1 cellular context compared by ENCODE assay signal in the genomic region with DNA sequence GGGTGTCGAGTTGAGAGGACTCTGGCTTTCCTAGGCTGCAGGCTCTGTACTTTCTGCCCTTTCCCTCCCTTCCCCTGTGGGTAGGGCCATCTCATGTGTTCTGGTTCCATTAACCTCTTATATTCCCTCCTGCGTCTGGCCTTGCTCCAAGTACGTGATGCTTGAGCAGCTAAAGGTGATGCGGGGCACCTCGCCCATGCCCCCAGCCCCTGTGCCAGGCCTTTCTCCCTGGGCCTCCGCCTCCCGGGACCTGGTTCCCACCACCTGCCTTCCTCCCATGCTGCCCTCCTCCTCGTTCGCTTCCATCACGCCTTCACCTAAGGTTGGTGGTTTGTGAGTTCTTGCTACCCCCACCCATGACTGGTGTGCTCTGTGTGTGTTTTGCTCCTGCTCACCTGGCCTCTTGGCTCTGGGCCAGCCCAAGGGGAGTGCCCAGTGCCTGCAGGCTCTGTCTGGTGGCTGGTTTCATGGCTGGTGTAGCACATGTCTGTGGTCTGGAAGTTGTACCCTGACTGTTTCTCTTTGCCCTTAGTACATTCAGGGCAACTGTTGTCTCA.
TF ChIP-seq lines count a peak whose summit lies in the region.

No MANE protein-coding gene starts in this region.

TF ChIP-seq in SK-N-SH treated with all-trans-retinoic acid at 6 μM for 48 hours, 23 proteins besides CTCF, POLR2A, EP300 and RAD21 (continued from another document):
- TF ChIP-seq, protein P1, sequence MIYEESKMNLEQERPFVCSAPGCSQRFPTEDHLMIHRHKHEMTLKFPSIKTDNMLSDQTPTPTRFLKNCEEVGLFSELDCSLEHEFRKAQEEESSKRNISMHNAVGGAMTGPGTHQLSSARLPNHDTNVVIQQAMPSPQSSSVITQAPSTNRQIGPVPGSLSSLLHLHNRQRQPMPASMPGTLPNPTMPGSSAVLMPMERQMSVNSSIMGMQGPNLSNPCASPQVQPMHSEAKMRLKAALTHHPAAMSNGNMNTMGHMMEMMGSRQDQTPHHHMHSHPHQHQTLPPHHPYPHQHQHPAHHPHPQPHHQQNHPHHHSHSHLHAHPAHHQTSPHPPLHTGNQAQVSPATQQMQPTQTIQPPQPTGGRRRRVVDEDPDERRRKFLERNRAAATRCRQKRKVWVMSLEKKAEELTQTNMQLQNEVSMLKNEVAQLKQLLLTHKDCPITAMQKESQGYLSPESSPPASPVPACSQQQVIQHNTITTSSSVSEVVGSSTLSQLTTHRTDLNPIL (CRISPR knock-in tag; IDR thresholded peaks at IDR 0.05; ENCODE audit: low read depth), result no peak
- TF ChIP-seq ZNF8 (CRISPR knock-in tag; IDR thresholded peaks at IDR 0.05), result no peak
- no peak for TF ChIP-seq ZNF565 (CRISPR knock-in tag; conservative IDR thresholded peaks at IDR 0.05; ENCODE audit: low read depth)
- no peak for TF ChIP-seq CSDC2 (CRISPR knock-in tag; IDR thresholded peaks at IDR 0.05)
- TF ChIP-seq ZNF70 (CRISPR knock-in tag; IDR thresholded peaks at IDR 0.05), result no peak
- TF ChIP-seq, protein P2, sequence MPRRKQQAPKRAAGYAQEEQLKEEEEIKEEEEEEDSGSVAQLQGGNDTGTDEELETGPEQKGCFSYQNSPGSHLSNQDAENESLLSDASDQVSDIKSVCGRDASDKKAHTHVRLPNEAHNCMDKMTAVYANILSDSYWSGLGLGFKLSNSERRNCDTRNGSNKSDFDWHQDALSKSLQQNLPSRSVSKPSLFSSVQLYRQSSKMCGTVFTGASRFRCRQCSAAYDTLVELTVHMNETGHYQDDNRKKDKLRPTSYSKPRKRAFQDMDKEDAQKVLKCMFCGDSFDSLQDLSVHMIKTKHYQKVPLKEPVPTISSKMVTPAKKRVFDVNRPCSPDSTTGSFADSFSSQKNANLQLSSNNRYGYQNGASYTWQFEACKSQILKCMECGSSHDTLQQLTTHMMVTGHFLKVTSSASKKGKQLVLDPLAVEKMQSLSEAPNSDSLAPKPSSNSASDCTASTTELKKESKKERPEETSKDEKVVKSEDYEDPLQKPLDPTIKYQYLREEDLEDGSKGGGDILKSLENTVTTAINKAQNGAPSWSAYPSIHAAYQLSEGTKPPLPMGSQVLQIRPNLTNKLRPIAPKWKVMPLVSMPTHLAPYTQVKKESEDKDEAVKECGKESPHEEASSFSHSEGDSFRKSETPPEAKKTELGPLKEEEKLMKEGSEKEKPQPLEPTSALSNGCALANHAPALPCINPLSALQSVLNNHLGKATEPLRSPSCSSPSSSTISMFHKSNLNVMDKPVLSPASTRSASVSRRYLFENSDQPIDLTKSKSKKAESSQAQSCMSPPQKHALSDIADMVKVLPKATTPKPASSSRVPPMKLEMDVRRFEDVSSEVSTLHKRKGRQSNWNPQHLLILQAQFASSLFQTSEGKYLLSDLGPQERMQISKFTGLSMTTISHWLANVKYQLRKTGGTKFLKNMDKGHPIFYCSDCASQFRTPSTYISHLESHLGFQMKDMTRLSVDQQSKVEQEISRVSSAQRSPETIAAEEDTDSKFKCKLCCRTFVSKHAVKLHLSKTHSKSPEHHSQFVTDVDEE (CRISPR knock-in tag; IDR thresholded peaks at IDR 0.05), result no peak
- no peak for TF ChIP-seq TCF4 (CRISPR knock-in tag; IDR thresholded peaks at IDR 0.05; ENCODE audit: borderline replicate concordance)
- no peak for TF ChIP-seq OSR1 (CRISPR knock-in tag; IDR thresholded peaks at IDR 0.05)
- no peak for TF ChIP-seq PPARA (CRISPR knock-in tag; IDR thresholded peaks at IDR 0.05; ENCODE audit: borderline replicate concordance)
- no peak for TF ChIP-seq ZFP3 (CRISPR knock-in tag; IDR thresholded peaks at IDR 0.05)
TF ChIP-seq in SK-N-SH treated with all-trans-retinoic acid at 6 μM for 48 hours: peak in this region for 0.
